Comparison of ENCODE assay signal across 8 cellular contexts in genomic region chr9:5832093-5832542, GRCh38. TPM values are rescaled to one million over a fixed set of nuclear protein-coding genes. Genes with fewer than 3 reads are reported as not detected.
DNase-seq lines count a peak whose midpoint lies in the region; ATAC-seq and TF ChIP-seq lines count a peak whose summit lies in the region.

No MANE protein-coding gene starts in this region.

- no peaks in the 10 kb centered on the region for H3K27me3 ChIP-seq in prostate gland (replicated peaks; ENCODE audit: insufficient read depth)

- CTCF ChIA-PET in activated B cell treated with CpG ODN at 0.5 μM for 24 hours (lab: Charles Lee), result interaction anchor here (0.7 to 1.7 kb wide), 7 partner anchors 19 to 1072 kb away, joined by 3 to 7 read pairs (median 3); no protein-coding TSS in a partner anchor

- H3K36me3 ChIP-seq in prostate gland, result no peaks in the 10 kb centered on the region

- WGBS in prostate gland, result 3% methylated on average over 9 of the region's 9 CpGs

- H3K9me3 Mint-ChIP-seq in activated B cell treated with CpG ODN at 0.5 μM for 24 hours, result no peaks in the 10 kb centered on the region

- DNase-seq in DMS 273 (lab: John Stamatoyannopoulos, UW; ENCODE audit: unreplicated experiment) (peak; percentile 52), DMS 273 treated with DMSO at 0.1 percent for 48 hours (lab: John Stamatoyannopoulos, UW) (no peak), activated B cell treated with CpG ODN at 0.5 μM for 24 hours (no peak), foreskin fibroblast (peak in 1 of 2 donors; percentile 28), prostate gland (ENCODE audit: low spot score) (no peak), ecto neural progenitor cell (ENCODE audit: low spot score) (no peak), mucosa of gallbladder (ENCODE audit: low spot score) (no peak)

- peak overlapping the region; percentile 81 to 85 for H3K27ac ChIP-seq in prostate gland

- ATAC-seq in HG03439 (IDR thresholded peaks at IDR 0.05; ENCODE audit: unreplicated experiment) (peak; percentile 1), activated B cell treated with CpG ODN at 0.5 μM for 24 hours (ENCODE audit: low read depth) (peak; percentile 19)

- H3K4me3 Mint-ChIP-seq in activated B cell treated with CpG ODN at 0.5 μM for 24 hours, result peak overlapping the region; percentile 90

- TF ChIP-seq POLR2A in prostate gland (IDR thresholded peaks at IDR 0.05), result no peak

- H3K4me3 ChIP-seq in foreskin fibroblast (ENCODE audit: low read depth in 1 of 2, low read length in 2 of 2), result peak overlapping the region; percentile 74 to 77
- peak overlapping the region; percentile 75 to 89 for H3K4me3 ChIP-seq in prostate gland

- peak overlapping the region; percentile 83 for H3K27ac Mint-ChIP-seq in activated B cell treated with CpG ODN at 0.5 μM for 24 hours

- TF ChIP-seq CTCF in activated B cell treated with CpG ODN at 0.5 μM for 24 hours (IDR thresholded peaks at IDR 0.05) (no peak), foreskin fibroblast (IDR thresholded peaks at IDR 0.05; ENCODE audit: low read depth, low read length) (no peak), prostate gland (IDR thresholded peaks at IDR 0.05) (no peak)

- intact Hi-C loops in activated B cell treated with CpG ODN at 0.5 μM for 24 hours (cut with micrococcal nuclease) (loop anchor here (2.0 to 5.0 kb wide), 8 partner anchors 183 to 1155 kb away; partner anchors contain the start of genes CDC37L1, JAK2, PLGRKT and RANBP6), prostate gland (cut with DNase I) (no loop called here)

- H3K4me1 Mint-ChIP-seq in activated B cell treated with CpG ODN at 0.5 μM for 24 hours, result peaks cover 35% of the 10 kb centered on the region

- H3K4me1 ChIP-seq in prostate gland (replicated peaks), result no peaks in the 10 kb centered on the region

- no peaks in the 10 kb centered on the region for H3K9me3 ChIP-seq in prostate gland

- no peaks in the 10 kb centered on the region for H3K27me3 Mint-ChIP-seq in activated B cell treated with CpG ODN at 0.5 μM for 24 hours

- POLR2A ChIA-PET in activated B cell treated with CpG ODN at 0.5 μM for 24 hours (lab: Charles Lee), result interaction anchor here (0.6 to 1.9 kb wide), 5 partner anchors 24 to 743 kb away, joined by 3 to 8 read pairs (median 6); partner anchors contain the start of gene RIC1

- H3K36me3 Mint-ChIP-seq in activated B cell treated with CpG ODN at 0.5 μM for 24 hours (ENCODE audit: low read depth), result peaks cover 6% of the 10 kb centered on the region

RNA-seq across cellular contexts. Expression of gene ERMP1, which starts 0.8 kb away (rescaled TPM):
- total RNA-seq in activated B cell treated with CpG ODN at 0.5 μM for 24 hours (7.3 and 7.5 TPM in 2 replicates), prostate gland (10 to 100 TPM; 21.7 to 24.7 TPM), mucosa of gallbladder (61.3 TPM)

RNA-seq across cellular contexts. Expression of gene MLANA, which starts 58.6 kb away (rescaled TPM):
- total RNA-seq in activated B cell treated with CpG ODN at 0.5 μM for 24 hours, result not detected in 2 replicates
- not detected for total RNA-seq in prostate gland
- not detected for total RNA-seq in mucosa of gallbladder
